ENCODE assay signal across 2 cellular contexts in genomic region chr3:57594144-57594543, GRCh38.
A peak's percentile ranks its signal among the peaks of the same experiment; 100 is the strongest.
TF ChIP-seq lines count a peak whose summit lies in the region.

No MANE protein-coding gene starts in this region.

TF ChIP-seq in IMR-90, 13 proteins besides CTCF, POLR2A, EP300 and RAD21:
- no peak for TF ChIP-seq FOS (IDR thresholded peaks at IDR 0.05; ENCODE audit: low read depth, low read length)
TF ChIP-seq in IMR-90: peak in this region for 0.

TF ChIP-seq in K562, 482 proteins besides CTCF, POLR2A, EP300 and RAD21:
- TF ChIP-seq CCAR2 (IDR thresholded peaks at IDR 0.05; ENCODE audit: low read depth, low read length) (no peak), ZNF121 (CRISPR knock-in tag; conservative IDR thresholded peaks at IDR 0.05) (peak; percentile 37)
